In the genomic region with DNA sequence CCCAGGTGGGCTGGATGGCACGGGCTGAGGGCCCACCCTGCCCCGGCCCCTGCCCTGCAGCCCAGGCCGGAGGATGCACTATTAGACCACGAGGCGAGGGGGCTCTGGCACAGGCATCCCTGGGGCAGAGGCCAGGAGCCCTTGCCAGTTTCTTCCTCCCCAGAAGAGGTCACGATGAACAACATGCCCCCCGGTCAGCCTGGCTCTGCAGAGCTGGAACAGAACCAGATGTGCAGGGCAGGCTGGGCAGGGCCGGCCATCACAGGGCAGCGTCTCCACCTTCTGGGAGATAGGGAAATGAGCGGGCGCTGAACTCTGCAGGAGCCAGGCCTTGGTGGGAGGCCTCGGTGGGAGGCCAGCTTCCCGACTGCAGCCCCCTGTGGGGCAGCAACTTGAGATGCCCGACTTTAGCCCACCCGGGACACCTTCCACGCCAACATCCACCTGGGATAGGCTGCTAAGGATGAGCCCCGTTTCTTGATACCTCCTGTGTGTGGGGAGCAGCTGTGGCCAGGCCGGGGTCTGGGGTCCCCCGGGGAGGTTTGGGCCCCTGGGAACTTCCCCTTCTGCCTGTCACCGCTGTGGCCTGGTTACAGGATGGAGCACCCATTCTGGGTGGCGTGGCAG, we compare ENCODE assay signal across 13 cellular contexts. TPM values are rescaled to one million over a fixed set of nuclear protein-coding genes. Genes with fewer than 3 reads are reported as not detected.
DNase-seq lines count a peak whose midpoint lies in the region; ATAC-seq and TF ChIP-seq lines count a peak whose summit lies in the region.
"Had no signal": no experiment of that assay in that cellular context is flagged by ENCODE, and none has a peak within 500 bp of the region (broad histone marks: within the 10 kb centered on the region; RNA-seq: fewer than 3 reads in every experiment).

No MANE protein-coding gene starts in this region.

- H3K79me2 ChIP-seq in osteoblast (ENCODE audit: insufficient read depth, low read length): peaks cover 9% of the 10 kb centered on the region

- H3K9me3 ChIP-seq in endodermal cell (ENCODE audit: control insufficient read depth, low read length) (no peaks in the 10 kb centered on the region), osteoblast (ENCODE audit: low read depth, low read length) (no peaks in the 10 kb centered on the region)

- ATAC-seq in HG03039 (IDR thresholded peaks at IDR 0.05; ENCODE audit: unreplicated experiment) (no peak), HG03521 (IDR thresholded peaks at IDR 0.05; ENCODE audit: unreplicated experiment) (no peak)

- TF ChIP-seq CTCF in CD14-positive monocyte (IDR thresholded peaks at IDR 0.05) (no peak), HFFc6 (IDR thresholded peaks at IDR 0.05) (0 out of 2 replicates have a peak, but pooled peaks have one; percentile 8), endodermal cell (conservative IDR thresholded peaks at IDR 0.05) (no peak), osteoblast (IDR thresholded peaks at IDR 0.05; ENCODE audit: extremely low read depth, low read depth, low read length) (no peak)

- no peak overlapping the region for H3K4me3 Mint-ChIP-seq in CD14-positive monocyte
- H3K4me3 Mint-ChIP-seq in HFFc6: no peak overlapping the region
- no peak overlapping the region for H3K4me3 Mint-ChIP-seq in endodermal cell
- H3K4me3 Mint-ChIP-seq: mesothelial cell of epicardium had no signal

- H3K36me3 ChIP-seq in endodermal cell (ENCODE audit: control insufficient read depth, insufficient read depth, low read length): no peaks in the 10 kb centered on the region
- peaks cover 5% of the 10 kb centered on the region for H3K36me3 ChIP-seq in osteoblast (ENCODE audit: insufficient read depth, low read length)

- intact Hi-C loops in CD14-positive monocyte (cut with micrococcal nuclease): no loop called here

- peaks cover 11 to 52% of the 10 kb centered on the region in 2 donors for H3K36me3 Mint-ChIP-seq in CD14-positive monocyte
- peaks cover 12% of the 10 kb centered on the region for H3K36me3 Mint-ChIP-seq in HFFc6 (ENCODE audit: low read depth)
- H3K36me3 Mint-ChIP-seq in endodermal cell (ENCODE audit: low read depth): no peaks in the 10 kb centered on the region
- H3K36me3 Mint-ChIP-seq: mesothelial cell of epicardium had no signal

- WGBS in endodermal cell (ENCODE audit: insufficient coverage in 1 of 2, insufficient read length in 1 of 2), 2 experiments: 93 to 94% methylated on average over 17 to 21 of the region's 21 CpGs

- H3K27me3 Mint-ChIP-seq in CD14-positive monocyte (ENCODE audit: low read depth in 3 of 3) (no peaks in the 10 kb centered on the region), HFFc6 (ENCODE audit: insufficient read depth) (peaks cover 2% of the 10 kb centered on the region; the same call in 1 of the 2 replicates), endodermal cell (ENCODE audit: insufficient read depth) (peaks cover 7% of the 10 kb centered on the region)

- no peak overlapping the region for H3K9ac ChIP-seq in endodermal cell (ENCODE audit: extremely low read depth, low read length, poor library complexity, severe bottlenecking)

- H3K9me3 Mint-ChIP-seq in CD14-positive monocyte: no peaks in the 10 kb centered on the region
- H3K9me3 Mint-ChIP-seq in HFFc6: no peaks in the 10 kb centered on the region; the same call in 1 of the 2 replicates
- no peaks in the 10 kb centered on the region for H3K9me3 Mint-ChIP-seq in endodermal cell
- H3K9me3 Mint-ChIP-seq: activated T-helper 2 cell treated with anti-CD3 and anti-CD28 coated beads, Interferon-gamma antibody, Interleukin-2, Interleukin-4, amounts not matched to agents 10 μg/mL and 5 μg/mL and 100 μg/mL, durations not matched to agents 14 hours and 24 hours and 36 hours; mesothelial cell of epicardium had no signal

- H3K27ac ChIP-seq in endodermal cell (ENCODE audit: low read depth, low read length) (no peak overlapping the region), osteoblast (ENCODE audit: low read depth, low read length) (no peak overlapping the region)

- no peaks in the 10 kb centered on the region for H4K20me1 ChIP-seq in osteoblast (ENCODE audit: insufficient read depth, low read length)

- no peaks in the 10 kb centered on the region for H3K27me3 ChIP-seq in endodermal cell (ENCODE audit: control insufficient read depth, insufficient read depth, low read length, poor library complexity, severe bottlenecking)
- no peaks in the 10 kb centered on the region for H3K27me3 ChIP-seq in osteoblast (ENCODE audit: insufficient read depth, low read length)

- H3K4me1 ChIP-seq in endodermal cell (ENCODE audit: control insufficient read depth, insufficient read depth, low read length): peaks cover 10% of the 10 kb centered on the region
- peaks cover 59% of the 10 kb centered on the region for H3K4me1 ChIP-seq in osteoblast (ENCODE audit: insufficient read depth, low read length)

- peak; percentile 38 for DNase-seq in CD14-positive monocyte (ENCODE audit: low spot score)
- DNase-seq in HFFc6: no peak
- peak; percentile 42 for DNase-seq in endodermal cell
- peak; percentile 54 for DNase-seq in osteoblast (ENCODE audit: insufficient read length, low spot score, missing footprints)
- DNase-seq in NCI-H1436 (lab: John Stamatoyannopoulos, UW): no peak
- DNase-seq: COR-L47; Karpas-422; NCI-H2029; NK-92 treated with Interleukin-12 subunit alpha and Interleukin-12 subunit beta, amount 100 ng/mL, for 24 hours had no signal

- no peak overlapping the region for H2AFZ ChIP-seq in osteoblast (ENCODE audit: low read length)

- no peak overlapping the region for H3K4me2 ChIP-seq in osteoblast (ENCODE audit: insufficient read depth, low read length)

- H3K27ac Mint-ChIP-seq in CD14-positive monocyte (no peak overlapping the region), HFFc6 (no peak overlapping the region), endodermal cell (no peak overlapping the region)
- H3K27ac Mint-ChIP-seq: activated T-helper 2 cell treated with anti-CD3 and anti-CD28 coated beads, Interferon-gamma antibody, Interleukin-2, Interleukin-4, amounts not matched to agents 10 μg/mL and 5 μg/mL and 100 μg/mL, durations not matched to agents 14 hours and 24 hours and 36 hours; mesothelial cell of epicardium had no signal

- H3K4me3 ChIP-seq in endodermal cell (ENCODE audit: low read length) (no peak overlapping the region), osteoblast (ENCODE audit: insufficient read depth, low read length) (no peak overlapping the region)

- H3K4me1 Mint-ChIP-seq in CD14-positive monocyte: no peaks in the 10 kb centered on the region
- H3K4me1 Mint-ChIP-seq in HFFc6 (ENCODE audit: low read depth): peaks cover 38% of the 10 kb centered on the region
- H3K4me1 Mint-ChIP-seq in endodermal cell: peaks cover 13% of the 10 kb centered on the region

RNA-seq across cellular contexts. Expression of gene GNB1L, which starts 21.8 kb away (rescaled TPM):
- polyA plus RNA-seq in CD14-positive monocyte: 1 to 10 TPM; 4.8 to 6.0 TPM
- 1 to 10 TPM; 6.6 to 9.6 (median 7.6) TPM for total RNA-seq in HFFc6 (2021; fragmentation: NEBNext Ultra II Directional; extraction: Animal tissue kit (Norgen Biotek cat#: 25700))
- total RNA-seq in endodermal cell (10 to 100 TPM in 1 of 2 donors, 1 to 10 TPM in 1; 9.5 to 12.2 TPM), osteoblast (4.0 and 5.6 TPM in 2 replicates)
- 10.1 TPM for polyA plus RNA-seq in endodermal cell (2013, experiment 1 of 2)
- 7.7 TPM for polyA plus RNA-seq in endodermal cell (2013, experiment 2 of 2)

RNA-seq across cellular contexts. Expression of gene RTL10, which starts 21.8 kb away (rescaled TPM):
- polyA plus RNA-seq in CD14-positive monocyte: 1 to 10 TPM; 1.4 to 1.5 TPM
- 10 to 100 TPM; 17.4 to 22.7 (median 19.2) TPM for total RNA-seq in HFFc6 (2021; fragmentation: NEBNext Ultra II Directional; extraction: Animal tissue kit (Norgen Biotek cat#: 25700))
- total RNA-seq in endodermal cell (10 to 100 TPM; 20.6 to 22.2 TPM), osteoblast (10.3 and 11.9 TPM in 2 replicates)
- polyA plus RNA-seq in endodermal cell (2013, experiment 1 of 2): 12.4 TPM
- polyA plus RNA-seq in endodermal cell (2013, experiment 2 of 2): 12.1 TPM

Comparison
In these comparisons a context has a peak if more than half of its experiments do, and no peak if none do; other contexts are left out.
1. DNase-seq: peak in CD14-positive monocyte (single experiment), endodermal cell (single experiment) and osteoblast (single experiment); none in HFFc6 (single experiment) and NCI-H1436 (single experiment).